ENCODE assay signal across 8 cellular contexts in genomic region chr1:68346192-68346808, GRCh38.
DNase-seq lines count a peak whose midpoint lies in the region; ATAC-seq, FAIRE-seq and TF ChIP-seq lines count a peak whose summit lies in the region.

No MANE protein-coding gene starts in this region.

- H3K9me3 ChIP-seq in left ventricle myocardium inferior (replicated peaks) (no peaks in the 10 kb centered on the region), PC-9 (ENCODE audit: insufficient read depth, low read depth) (no peaks in the 10 kb centered on the region), gastroesophageal sphincter (no peaks in the 10 kb centered on the region), vagina (no peaks in the 10 kb centered on the region)

- no peak for ATAC-seq in Right ventricle myocardium inferior
- ATAC-seq in gastroesophageal sphincter: no peak
- no peak for ATAC-seq in stimulated activated memory B cell treated with anti-CD40 and anti-IgM and Interleukin-4, amounts not matched to agents 10 μg/mL and 1 μg/mL and 100 μg/mL, for 72 hours

- no peaks in the 10 kb centered on the region for H3K9me3 Mint-ChIP-seq in stimulated activated memory B cell treated with anti-CD40 and anti-IgM and Interleukin-4, amounts not matched to agents 10 μg/mL and 1 μg/mL and 100 μg/mL, for 72 hours

- H3K36me3 Mint-ChIP-seq in stimulated activated memory B cell treated with anti-CD40 and anti-IgM and Interleukin-4, amounts not matched to agents 10 μg/mL and 1 μg/mL and 100 μg/mL, for 72 hours: no peaks in the 10 kb centered on the region

- no peaks in the 10 kb centered on the region for H3F3A ChIP-seq in PC-9 (ENCODE audit: insufficient read depth, low read depth)

- no peaks in the 10 kb centered on the region for H4K20me1 ChIP-seq in PC-9 (ENCODE audit: insufficient read depth)

- H3K27ac ChIP-seq in left ventricle myocardium inferior (replicated peaks) (no peak overlapping the region), PC-9 (no peak overlapping the region), gastroesophageal sphincter (no peak overlapping the region), vagina (no peak overlapping the region)

- no peaks in the 10 kb centered on the region for H3K4me1 Mint-ChIP-seq in stimulated activated memory B cell treated with anti-CD40 and anti-IgM and Interleukin-4, amounts not matched to agents 10 μg/mL and 1 μg/mL and 100 μg/mL, for 72 hours

- TF ChIP-seq EP300 in gastroesophageal sphincter (IDR thresholded peaks at IDR 0.05): no peak

- TF ChIP-seq POLR2A in gastroesophageal sphincter (IDR thresholded peaks at IDR 0.05): no peak
- TF ChIP-seq POLR2A in vagina (IDR thresholded peaks at IDR 0.05): no peak

- POLR2A ChIA-PET in PC-9 (lab: Charles Lee; ENCODE audit: unreplicated experiment): no interaction called here

- no peak overlapping the region for H3K4me2 ChIP-seq in PC-9

- no peaks in the 10 kb centered on the region for H3K79me2 ChIP-seq in PC-9 (ENCODE audit: low read depth)

- no peak overlapping the region for H3K4me3 Mint-ChIP-seq in stimulated activated memory B cell treated with anti-CD40 and anti-IgM and Interleukin-4, amounts not matched to agents 10 μg/mL and 1 μg/mL and 100 μg/mL, for 72 hours

- H3K27me3 ChIP-seq in left ventricle myocardium inferior (ENCODE audit: low read depth) (peaks cover 6% of the 10 kb centered on the region), PC-9 (ENCODE audit: insufficient read depth, low read depth) (no peaks in the 10 kb centered on the region), gastroesophageal sphincter (no peaks in the 10 kb centered on the region), vagina (no peaks in the 10 kb centered on the region)

- CTCF ChIA-PET in PC-9 (lab: Charles Lee): interaction anchor here (0.6 to 1.2 kb wide), 4 partner anchors 10 to 226 kb away, joined by 3 to 4 read pairs (median 4); no protein-coding TSS in a partner anchor

- H2AFZ ChIP-seq in PC-9: no peak overlapping the region

- peak; percentile 64 for TF ChIP-seq CTCF in left ventricle myocardium inferior (IDR thresholded peaks at IDR 0.05; ENCODE audit: borderline replicate concordance)
- peak; percentile 78 for TF ChIP-seq CTCF in PC-9 (conservative IDR thresholded peaks at IDR 0.05)
- peak; percentile 35 to 53 (median 48) for TF ChIP-seq CTCF in gastroesophageal sphincter (IDR thresholded peaks at IDR 0.05)
- TF ChIP-seq CTCF in vagina (IDR thresholded peaks at IDR 0.05): peak in 2 of 3 experiments; percentile 30 to 46

- no peak overlapping the region for H3K4me3 ChIP-seq in left ventricle myocardium inferior
- no peak overlapping the region for H3K4me3 ChIP-seq in PC-9
- H3K4me3 ChIP-seq in gastroesophageal sphincter: no peak overlapping the region
- no peak overlapping the region for H3K4me3 ChIP-seq in vagina

- H3K27ac Mint-ChIP-seq in stimulated activated memory B cell treated with anti-CD40 and anti-IgM and Interleukin-4, amounts not matched to agents 10 μg/mL and 1 μg/mL and 100 μg/mL, for 72 hours: no peak overlapping the region

- FAIRE-seq in GM19239 (lab: Jason Lieb, UNC): no peak

- H3K36me3 ChIP-seq in left ventricle myocardium inferior: no peaks in the 10 kb centered on the region
- H3K36me3 ChIP-seq in PC-9 (ENCODE audit: low read depth): no peaks in the 10 kb centered on the region
- H3K36me3 ChIP-seq in gastroesophageal sphincter: no peaks in the 10 kb centered on the region
- H3K36me3 ChIP-seq in vagina: no peaks in the 10 kb centered on the region

- no peaks in the 10 kb centered on the region for H3K27me3 Mint-ChIP-seq in stimulated activated memory B cell treated with anti-CD40 and anti-IgM and Interleukin-4, amounts not matched to agents 10 μg/mL and 1 μg/mL and 100 μg/mL, for 72 hours

- BruUV-seq in PC-9 (replicated peaks; lab: Mats Ljungman, UMichigan): no TSS peak

- H3K9me2 ChIP-seq in PC-9 (ENCODE audit: insufficient read depth): no peaks in the 10 kb centered on the region

- intact Hi-C loops in left ventricle myocardium inferior (cut with micrococcal nuclease) (no loop called here), Right ventricle myocardium inferior (cut with DNase I) (loop anchor here (1.0 to 10.0 kb wide), 2 partner anchors 229 to 581 kb away; no protein-coding TSS in a partner anchor), PC-9 (cut with micrococcal nuclease; ENCODE audit: unreplicated experiment) (loop anchor here (1.0 to 10.0 kb wide), 4 partner anchors 111 to 1389 kb away; partner anchors contain the start of gene WLS), vagina (cut with DNase I) (loop anchor here (10.0 kb wide), 1 partner anchor 111 kb away; the partner anchor contains the start of gene WLS)

- 44 to 73% methylated on average over 2 to 3 of the region's 3 CpGs for WGBS in gastroesophageal sphincter (ENCODE audit: low coverage in 1 of 2), 2 donors

- DNase-seq in left ventricle myocardium inferior (no peak), Right ventricle myocardium inferior (ENCODE audit: missing footprints) (no peak), PC-9 (no peak), vagina (ENCODE audit: extremely low spot score in 2 of 2) (no peak), GM19239 (ENCODE audit: insufficient read length, low spot score) (no peak)
- no peak for DNase-seq in activated CD8-positive, alpha-beta memory T cell treated with anti-CD3 and anti-CD28 coated beads, Interleukin-2, amount 50 U/mL, for 48 hours

- peaks cover 4% of the 10 kb centered on the region for H3K4me1 ChIP-seq in left ventricle myocardium inferior
- no peaks in the 10 kb centered on the region for H3K4me1 ChIP-seq in PC-9 (replicated peaks; ENCODE audit: insufficient read depth)
- H3K4me1 ChIP-seq in gastroesophageal sphincter: peaks cover 0 to 11% (median 0%) of the 10 kb centered on the region in 3 donors
- H3K4me1 ChIP-seq in vagina: no peaks in the 10 kb centered on the region
